ENCODE assay signal across 21 cellular contexts in genomic region chr15:39359736-39360135, GRCh38.
A peak's percentile ranks its signal among the peaks of the same experiment; 100 is the strongest.
DNase-seq lines count a peak whose midpoint lies in the region; ATAC-seq, FAIRE-seq and TF ChIP-seq lines count a peak whose summit lies in the region.
"Had no signal": no experiment of that assay in that cellular context is flagged by ENCODE, and none has a peak within 500 bp of the region (broad histone marks: within the 10 kb centered on the region; RNA-seq: fewer than 3 reads in every experiment).

No MANE protein-coding gene starts in this region.

- 55% methylated on average over 3 of the region's 3 CpGs for WGBS in HepG2 (ENCODE audit: low lambda C conversion rate)

- H3K4me2 ChIP-seq in Loucy (ENCODE audit: low read depth, low read length, poor library complexity, severe bottlenecking) (no peak overlapping the region), HepG2 (ENCODE audit: low read depth, low read length) (peak overlapping the region; percentile 18; the same call in 1 of the 2 replicates)

- H3K9me3 ChIP-seq in Loucy (ENCODE audit: insufficient read depth, low read depth, low read length): no peaks in the 10 kb centered on the region
- H3K9me3 ChIP-seq in HepG2 (ENCODE audit: low read length): no peaks in the 10 kb centered on the region
- no peaks in the 10 kb centered on the region for H3K9me3 ChIP-seq in gastrocnemius medialis

- H3K4me1 Mint-ChIP-seq in activated CD4-positive, alpha-beta T cell treated with anti-CD3 and anti-CD28 coated beads, Interleukin-2, amount 10 ng/mL, durations not matched to agents 24 days and 14 days: no peaks in the 10 kb centered on the region
- H3K4me1 Mint-ChIP-seq: CD8-positive, alpha-beta memory T cell had no signal

- H3K79me2 ChIP-seq in Loucy (ENCODE audit: insufficient read depth, low read length): no peaks in the 10 kb centered on the region
- H3K79me2 ChIP-seq in HepG2 (ENCODE audit: insufficient read depth, low read length): no peaks in the 10 kb centered on the region

- POLR2A ChIA-PET in HepG2 (lab: Yijun Ruan, JAX): no interaction called here

- H3K27ac ChIP-seq in HepG2 (ENCODE audit: extremely low read length, insufficient read depth, low read length) (no peak overlapping the region), gastrocnemius medialis (no peak overlapping the region)

- no peaks in the 10 kb centered on the region for H3F3A ChIP-seq in Loucy (ENCODE audit: low read depth)

- no peak for FAIRE-seq in HepG2 (lab: Jason Lieb, UNC)
- FAIRE-seq: G401.6, RCC 7860 had no signal

- TF ChIP-seq POLR2A in HepG2 (IDR thresholded peaks at IDR 0.05; ENCODE audit: insufficient read depth in 1 of 2, low read depth in 2 of 2, low read length in 2 of 2): no peak
- TF ChIP-seq POLR2A in gastrocnemius medialis (IDR thresholded peaks at IDR 0.05): no peak

- no peak for TF ChIP-seq CTCF in Loucy (conservative IDR thresholded peaks at IDR 0.05; ENCODE audit: low read length)
- TF ChIP-seq CTCF in HepG2 (CRISPR knock-in tag; IDR thresholded peaks at IDR 0.05): no peak
- TF ChIP-seq CTCF in gastrocnemius medialis (IDR thresholded peaks at IDR 0.05 in 4 of 5, conservative IDR thresholded peaks at IDR 0.05 in 1 of 5): no peak

- intact Hi-C loops in activated CD4-positive, alpha-beta T cell treated with anti-CD3 and anti-CD28 coated beads, Interleukin-2, amount 10 ng/mL, durations not matched to agents 24 days and 14 days (cut with micrococcal nuclease): no loop called here
- intact Hi-C loops in HepG2 (cut with micrococcal nuclease; ENCODE audit: unreplicated experiment): loop anchor here (5.0 to 10.0 kb wide), 3 partner anchors 43 to 235 kb away; no protein-coding TSS in a partner anchor
- intact Hi-C loops in gastrocnemius medialis (cut with DNase I; ENCODE audit: low total_unique reads): no loop called here

- H3K4me3 Mint-ChIP-seq in activated CD4-positive, alpha-beta T cell treated with anti-CD3 and anti-CD28 coated beads, Interleukin-2, amount 10 ng/mL, durations not matched to agents 24 days and 14 days: no peak overlapping the region
- H3K4me3 Mint-ChIP-seq: CD8-positive, alpha-beta memory T cell; H9 had no signal

- H2AFZ ChIP-seq in Loucy (ENCODE audit: low read length) (peak overlapping the region; percentile 21; the same call in 1 of the 2 replicates), HepG2 (ENCODE audit: low read length) (no peak overlapping the region)

- CTCF ChIA-PET in HepG2 (lab: Yijun Ruan, JAX; ENCODE audit: low intra/inter-chr PET ratio, low total read pairs): no interaction called here

- no peak for ATAC-seq in HepG2
- ATAC-seq in gastrocnemius medialis: peak; percentile 23 to 39
- ATAC-seq in GM21390 (IDR thresholded peaks at IDR 0.05; ENCODE audit: unreplicated experiment): no peak
- ATAC-seq in HG03095 (IDR thresholded peaks at IDR 0.05; ENCODE audit: unreplicated experiment): no peak
- no peak for ATAC-seq in GM19452 (IDR thresholded peaks at IDR 0.05; ENCODE audit: unreplicated experiment)
- ATAC-seq: Right ventricle myocardium inferior had no signal

- H3K36me3 Mint-ChIP-seq in activated CD4-positive, alpha-beta T cell treated with anti-CD3 and anti-CD28 coated beads, Interleukin-2, amount 10 ng/mL, durations not matched to agents 24 days and 14 days (ENCODE audit: low read depth): no peaks in the 10 kb centered on the region
- H3K36me3 Mint-ChIP-seq: CD8-positive, alpha-beta memory T cell had no signal

- H3K4me1 ChIP-seq in Loucy (ENCODE audit: insufficient read depth, low read length, poor library complexity, severe bottlenecking) (no peaks in the 10 kb centered on the region), HepG2 (ENCODE audit: insufficient read depth, low read length) (peaks cover 71% of the 10 kb centered on the region), gastrocnemius medialis (no peaks in the 10 kb centered on the region)

- H3K9me3 Mint-ChIP-seq in activated CD4-positive, alpha-beta T cell treated with anti-CD3 and anti-CD28 coated beads, Interleukin-2, amount 10 ng/mL, durations not matched to agents 24 days and 14 days: no peaks in the 10 kb centered on the region
- H3K9me3 Mint-ChIP-seq: H9 had no signal

- no peaks in the 10 kb centered on the region for H3K36me3 ChIP-seq in Loucy (ENCODE audit: insufficient read depth, low read length)
- H3K36me3 ChIP-seq in HepG2 (replicated peaks in 1 of 2; ENCODE audit: control insufficient read depth in 1 of 2, insufficient read depth in 2 of 2, low read length in 2 of 2): no peaks in the 10 kb centered on the region
- H3K36me3 ChIP-seq in gastrocnemius medialis: no peaks in the 10 kb centered on the region

- H3K27ac Mint-ChIP-seq in activated CD4-positive, alpha-beta T cell treated with anti-CD3 and anti-CD28 coated beads, Interleukin-2, amount 10 ng/mL, durations not matched to agents 24 days and 14 days: no peak overlapping the region
- H3K27ac Mint-ChIP-seq: CD8-positive, alpha-beta memory T cell; H9 had no signal

- DNase-seq in activated CD4-positive, alpha-beta T cell treated with anti-CD3 and anti-CD28 coated beads, Interleukin-2, amount 10 ng/mL, durations not matched to agents 24 days and 14 days: peak; percentile 20
- no peak for DNase-seq in activated CD4-positive, alpha-beta T cell treated with anti-CD3 and anti-CD28 coated beads for 4 hours
- no peak for DNase-seq in HepG2 (ENCODE audit: low spot score)
- peak in 1 of 2 donors; percentile 23 for DNase-seq in gastrocnemius medialis
- DNase-seq: 8988T; C1 segment of cervical spinal cord; CD8-positive, alpha-beta memory T cell; H9; Karpas-422; NCI-H1417; NCI-H1694 treated with DMSO at 0.1 percent for 48 hours; NCI-H2081 treated with DMSO at 0.1 percent for 48 hours; NCI-H526; OCI-M1 had no signal

- H4K20me1 ChIP-seq in Loucy (ENCODE audit: insufficient read depth, low read length, poor library complexity, severe bottlenecking) (no peaks in the 10 kb centered on the region), HepG2 (ENCODE audit: insufficient read depth, low read length) (no peaks in the 10 kb centered on the region)

- no peak for TF ChIP-seq RAD21 in HepG2 (CRISPR knock-in tag; IDR thresholded peaks at IDR 0.05)

- H3K4me3 ChIP-seq in Loucy (ENCODE audit: low read length, poor library complexity, severe bottlenecking): no peak overlapping the region
- no peak overlapping the region for H3K4me3 ChIP-seq in HepG2 (replicated peaks in 1 of 3; ENCODE audit: insufficient read depth in 1 of 3, low read depth in 2 of 3, low read length in 3 of 3)
- no peak overlapping the region for H3K4me3 ChIP-seq in gastrocnemius medialis

- H3K27me3 ChIP-seq in Loucy (ENCODE audit: insufficient read depth, low read length, poor library complexity, severe bottlenecking): no peaks in the 10 kb centered on the region
- H3K27me3 ChIP-seq in HepG2 (ENCODE audit: control insufficient read depth in 1 of 2, insufficient read depth in 2 of 2, low read length in 2 of 2): no peaks in the 10 kb centered on the region
- no peaks in the 10 kb centered on the region for H3K27me3 ChIP-seq in gastrocnemius medialis

- BruUV-seq in HepG2 (replicated peaks; lab: Mats Ljungman, UMichigan): no TSS peak

- TF ChIP-seq EP300 in HepG2 (IDR thresholded peaks at IDR 0.05; ENCODE audit: low read depth in 2 of 2, low read length in 2 of 2) (no peak), HepG2 (CRISPR knock-in tag; IDR thresholded peaks at IDR 0.05; ENCODE audit: borderline replicate concordance) (no peak)

- peaks cover 3% of the 10 kb centered on the region for H3K27me3 Mint-ChIP-seq in activated CD4-positive, alpha-beta T cell treated with anti-CD3 and anti-CD28 coated beads, Interleukin-2, amount 10 ng/mL, durations not matched to agents 24 days and 14 days

- H3K9ac ChIP-seq in Loucy (ENCODE audit: low read depth, low read length, poor library complexity, severe bottlenecking) (no peak overlapping the region), HepG2 (ENCODE audit: insufficient read depth, low read depth, low read length) (no peak overlapping the region)

- in situ Hi-C loops in HepG2 (cut with HindIII; ENCODE audit: extremely low pct_ligation_motif_present, low pct_unique_long_range_greater_than_20kb): no loop called here
- in situ Hi-C loops in gastrocnemius medialis (cut with MboI; ENCODE audit: low sequenced_read_pairs in 4 of 4): no loop called here

- H3K9me2 ChIP-seq in Loucy (replicated peaks; ENCODE audit: low read depth, low read length): no peaks in the 10 kb centered on the region

TF ChIP-seq in HepG2, 621 proteins besides CTCF, POLR2A, EP300 and RAD21:
- no peak for TF ChIP-seq NKX3-1 (CRISPR knock-in tag; IDR thresholded peaks at IDR 0.05)

Comparison
In these comparisons a context has a peak if more than half of its experiments do, and no peak if none do; other contexts are left out.
1. ATAC-seq: peak in gastrocnemius medialis (2 of 2); none in HepG2 (single experiment), GM21390 (single experiment), HG03095 (single experiment) and GM19452 (single experiment).